ENCODE assay signal across 18 cellular contexts in the genomic region with DNA sequence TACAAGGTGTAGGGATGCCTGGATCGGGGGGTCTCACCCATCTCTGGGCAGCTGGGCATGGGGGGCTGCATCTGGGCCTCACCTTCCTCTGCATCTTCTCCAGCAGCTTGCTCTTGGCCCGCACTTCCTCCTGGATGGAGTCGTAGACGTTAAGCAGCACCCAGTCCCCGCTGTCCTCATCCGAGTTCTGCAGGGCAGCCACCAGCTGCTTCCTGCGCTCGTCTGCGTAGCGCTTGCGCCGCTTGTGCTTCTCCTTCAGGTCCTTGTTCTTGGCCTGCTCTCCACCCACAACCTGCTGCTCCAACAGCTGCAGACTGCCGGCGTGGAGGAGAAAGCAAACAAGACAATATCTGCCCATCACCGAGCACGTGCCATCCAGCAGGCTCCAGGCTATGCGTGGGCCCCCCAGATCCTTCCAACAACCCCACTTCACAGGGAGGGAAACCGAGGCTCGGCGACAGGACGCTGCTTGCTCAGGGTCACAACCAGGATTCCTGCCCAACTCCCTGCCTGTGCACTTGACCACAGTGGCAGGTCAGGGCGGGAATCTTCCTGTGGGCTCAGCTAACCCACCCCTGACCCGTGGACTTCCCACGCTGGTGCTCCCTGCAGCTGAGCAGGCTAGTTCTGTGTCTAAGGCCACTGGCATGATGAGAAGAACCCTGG. TPM values are rescaled to one million over a fixed set of nuclear protein-coding genes. Genes with fewer than 3 reads are reported as not detected.
DNase-seq lines count a peak whose midpoint lies in the region; ATAC-seq and TF ChIP-seq lines count a peak whose summit lies in the region.
"Had no signal": no experiment of that assay in that cellular context is flagged by ENCODE, and none has a peak within 500 bp of the region (broad histone marks: within the 10 kb centered on the region; RNA-seq: fewer than 3 reads in every experiment).

No MANE protein-coding gene starts in this region.

- H3K4me1 Mint-ChIP-seq in T-helper 2 cell treated with Interferon-gamma antibody and Interleukin-4, amounts not matched to agents 5 μg/mL and 100 μg/mL, for 36 hours (ENCODE audit: low read depth) = peaks cover 14% of the 10 kb centered on the region

- H3K36me3 ChIP-seq in gastroesophageal sphincter (no peaks in the 10 kb centered on the region), transverse colon (no peaks in the 10 kb centered on the region)
- H3K36me3 ChIP-seq: ascending aorta, thoracic aorta had no signal

- H3K36me3 Mint-ChIP-seq in T-helper 2 cell treated with Interferon-gamma antibody and Interleukin-4, amounts not matched to agents 5 μg/mL and 100 μg/mL, for 36 hours (ENCODE audit: low read depth) = no peaks in the 10 kb centered on the region

- TF ChIP-seq POLR2A in gastroesophageal sphincter (IDR thresholded peaks at IDR 0.05) (no peak), transverse colon (IDR thresholded peaks at IDR 0.05) (no peak)

- WGBS in gastroesophageal sphincter (ENCODE audit: low coverage in 1 of 2), 2 donors = 60 to 95% methylated on average over 3 to 7 of the region's 24 CpGs
- 40 to 77% methylated on average over 1 to 24 of the region's 24 CpGs for WGBS in transverse colon (ENCODE audit: low coverage in 1 of 2), 2 donors

- ATAC-seq in Right ventricle myocardium superior (ENCODE audit: poor library complexity) (peak; percentile 32), gastroesophageal sphincter (peak; percentile 38)

- TF ChIP-seq EP300 in gastroesophageal sphincter (IDR thresholded peaks at IDR 0.05) (no peak), transverse colon (IDR thresholded peaks at IDR 0.05; ENCODE audit: low read depth) (no peak)

- H3K4me3 ChIP-seq in gastroesophageal sphincter = no peak overlapping the region
- no peak overlapping the region for H3K4me3 ChIP-seq in transverse colon
- H3K4me3 ChIP-seq: ascending aorta, esophagus muscularis mucosa, hepatocyte, thoracic aorta had no signal

- H3K9me3 ChIP-seq in gastroesophageal sphincter (no peaks in the 10 kb centered on the region), transverse colon (no peaks in the 10 kb centered on the region)
- H3K9me3 ChIP-seq: ascending aorta, esophagus muscularis mucosa, thoracic aorta had no signal

- H3K27ac ChIP-seq in gastroesophageal sphincter (no peak overlapping the region), transverse colon (no peak overlapping the region)
- H3K27ac ChIP-seq: ascending aorta, esophagus muscularis mucosa, hepatocyte, thoracic aorta had no signal

- TF ChIP-seq CTCF in gastroesophageal sphincter (IDR thresholded peaks at IDR 0.05) (no peak), transverse colon (IDR thresholded peaks at IDR 0.05) (no peak)

- no peak overlapping the region for H3K4me3 Mint-ChIP-seq in T-helper 2 cell treated with Interferon-gamma antibody and Interleukin-4, amounts not matched to agents 5 μg/mL and 100 μg/mL, for 36 hours
- H3K4me3 Mint-ChIP-seq: HFFc6 had no signal

- peaks cover 3% of the 10 kb centered on the region for H3K9me3 Mint-ChIP-seq in T-helper 2 cell treated with Interferon-gamma antibody and Interleukin-4, amounts not matched to agents 5 μg/mL and 100 μg/mL, for 36 hours
- H3K9me3 Mint-ChIP-seq: HFFc6 had no signal

- H3K27me3 Mint-ChIP-seq in T-helper 2 cell treated with Interferon-gamma antibody and Interleukin-4, amounts not matched to agents 5 μg/mL and 100 μg/mL, for 36 hours (ENCODE audit: low read depth) = peaks cover 51% of the 10 kb centered on the region

- H3K27me3 ChIP-seq in gastroesophageal sphincter (no peaks in the 10 kb centered on the region), transverse colon (no peaks in the 10 kb centered on the region)
- H3K27me3 ChIP-seq: ascending aorta, esophagus muscularis mucosa, hepatocyte had no signal

- peak; percentile 64 for DNase-seq in Right ventricle myocardium superior
- no peak for DNase-seq in cardiac septum (ENCODE audit: low spot score)
- DNase-seq in NOMO-1 (lab: John Stamatoyannopoulos, UW; ENCODE audit: unreplicated experiment in 2 of 2) = peak; percentile 66 to 70
- DNase-seq in transverse colon = peak; percentile 25
- DNase-seq in T-helper 2 cell treated with Interferon-gamma antibody and Interleukin-4, amounts not matched to agents 5 μg/mL and 100 μg/mL, for 36 hours (ENCODE audit: low spot score) = no peak
- no peak for DNase-seq in ecto neural progenitor cell (ENCODE audit: low spot score)
- no peak for DNase-seq in D341Med (ENCODE audit: low spot score)
- DNase-seq: activated effector memory CD4-positive, alpha-beta T cell treated with anti-CD3 and anti-CD28 coated beads, Interleukin-2, amount 50 U/mL, for 16 hours; Calu3; cortex of kidney; HFFc6; NCI-H2171 treated with DMSO at 0.1 percent for 48 hours had no signal

- intact Hi-C loops in Right ventricle myocardium superior (cut with DNase I) = no loop called here
- intact Hi-C loops in cardiac septum (cut with DNase I) = no loop called here
- intact Hi-C loops in transverse colon (cut with DNase I; ENCODE audit: low total_unique reads) = no loop called here

- in situ Hi-C loops in transverse colon (cut with MboI; ENCODE audit: low pct_ligation_motif_present in 1 of 4, low pct_unique_long_range_greater_than_20kb in 1 of 4, low sequenced_read_pairs in 3 of 4) = loop anchor here in 2 of 4 donors (25.0 kb wide), 2 partner anchors 505 to 530 kb away; partner anchors contain the start of gene EIF4G3 (in 1 of the 2)

- H3K27ac Mint-ChIP-seq in T-helper 2 cell treated with Interferon-gamma antibody and Interleukin-4, amounts not matched to agents 5 μg/mL and 100 μg/mL, for 36 hours = no peak overlapping the region
- H3K27ac Mint-ChIP-seq: HFFc6, progenitor cell of endocrine pancreas had no signal

- H3K4me1 ChIP-seq in gastroesophageal sphincter = peaks cover 0 to 5% (median 0%) of the 10 kb centered on the region in 3 donors
- no peaks in the 10 kb centered on the region for H3K4me1 ChIP-seq in transverse colon
- H3K4me1 ChIP-seq: ascending aorta had no signal

RNA-seq across cellular contexts. Expression of gene DDOST, which starts 21.5 kb away (rescaled TPM):
- total RNA-seq in Right ventricle myocardium superior (130 TPM), cardiac septum (108 TPM), gastroesophageal sphincter (100 to 1,000 TPM in 3 of 4 donors, 10 to 100 TPM in 1; 83.4 to 116 (median 110) TPM), transverse colon (100 to 1,000 TPM in 3 of 4 donors, 10 to 100 TPM in 1; 70.3 to 157 (median 105) TPM)

RNA-seq across cellular contexts. Expression of gene KIF17, which starts 35.1 kb away (rescaled TPM):
- total RNA-seq in Right ventricle myocardium superior (5.2 TPM), cardiac septum (1.5 TPM), gastroesophageal sphincter (10 to 100 TPM in 2 of 4 donors, 1 to 10 TPM in 1, under 1 TPM in 1; 0.47 to 11.8 (median 7.5) TPM), transverse colon (10 to 100 TPM in 1 of 4 donors, under 1 TPM in 2, not detected in 1; 0.27 to 21.1 (median 0.79) TPM)
- total RNA-seq: Calu3 had no signal

RNA-seq across cellular contexts. Expression of gene PINK1, which starts 49.4 kb away (rescaled TPM):
- 288 TPM for total RNA-seq in Right ventricle myocardium superior
- total RNA-seq in cardiac septum = 224 TPM
- 100 to 1,000 TPM; 148 to 269 (median 203) TPM for total RNA-seq in gastroesophageal sphincter
- 100 to 1,000 TPM; 122 to 235 (median 192) TPM for total RNA-seq in transverse colon

RNA-seq across cellular contexts. Expression of gene SH2D5, which starts 49.8 kb away (rescaled TPM):
- total RNA-seq in Right ventricle myocardium superior = not detected
- not detected for total RNA-seq in cardiac septum
- 1 to 10 TPM in 2 of 4 donors, under 1 TPM in 2; 0.47 to 6.9 (median 1.1) TPM for total RNA-seq in gastroesophageal sphincter
- total RNA-seq in transverse colon = under 1 TPM in 1 of 4 donors, not detected in 3; 0.37 TPM
- total RNA-seq: ascending aorta had no signal

Comparison
In these comparisons a context has a peak if more than half of its experiments do, and no peak if none do; other contexts are left out.
1. DNase-seq: peak in Right ventricle myocardium superior (single experiment), NOMO-1 (2 of 2) and transverse colon (single experiment); none in cardiac septum (single experiment), T-helper 2 cell treated with Interferon-gamma antibody and Interleukin-4, amounts not matched to agents 5 μg/mL and 100 μg/mL, for 36 hours (single experiment), ecto neural progenitor cell (single experiment) and D341Med (single experiment).